9 cellular contexts compared by ENCODE assay signal in genomic region chr1:226697608-226698544, GRCh38. TPM values are rescaled to one million over a fixed set of nuclear protein-coding genes. Genes with fewer than 3 reads are reported as not detected.
DNase-seq lines count a peak whose midpoint lies in the region; ATAC-seq and TF ChIP-seq lines count a peak whose summit lies in the region.
"Had no signal": no experiment of that assay in that cellular context is flagged by ENCODE, and none has a peak within 500 bp of the region (broad histone marks: within the 10 kb centered on the region; RNA-seq: fewer than 3 reads in every experiment).

No MANE protein-coding gene starts in this region.

- TF ChIP-seq CTCF in gastrocnemius medialis (IDR thresholded peaks at IDR 0.05 in 4 of 5, conservative IDR thresholded peaks at IDR 0.05 in 1 of 5): no peak

- no peak for TF ChIP-seq POLR2A in gastrocnemius medialis (IDR thresholded peaks at IDR 0.05)

- H3K9me3 Mint-ChIP-seq in activated naive CD4-positive, alpha-beta T cell treated with anti-CD3 and anti-CD28 coated beads, Interleukin-2, amount 50 U/mL, for 72 hours: no peaks in the 10 kb centered on the region

- in situ Hi-C loops in gastrocnemius medialis (cut with MboI; ENCODE audit: low sequenced_read_pairs in 4 of 4): no loop called here

- no peak overlapping the region for H3K4me3 ChIP-seq in gastrocnemius medialis
- H3K4me3 ChIP-seq: smooth muscle cell had no signal

- peaks cover 0 to 2% of the 10 kb centered on the region in 2 donors for H3K36me3 Mint-ChIP-seq in activated naive CD4-positive, alpha-beta T cell treated with anti-CD3 and anti-CD28 coated beads, Interleukin-2, amount 50 U/mL, for 72 hours

- peaks cover 56 to 71% of the 10 kb centered on the region in 2 donors for H3K4me1 ChIP-seq in gastrocnemius medialis

- no peaks in the 10 kb centered on the region for H3K27me3 ChIP-seq in gastrocnemius medialis

- H3K36me3 ChIP-seq in gastrocnemius medialis: no peaks in the 10 kb centered on the region

- ATAC-seq in GM18907 (IDR thresholded peaks at IDR 0.05; ENCODE audit: unreplicated experiment) (peak; percentile 33), HG02870 (IDR thresholded peaks at IDR 0.05; ENCODE audit: unreplicated experiment) (peak; percentile 31), gastrocnemius medialis (no peak), HG03025 (IDR thresholded peaks at IDR 0.05; ENCODE audit: low FRiP score, unreplicated experiment) (no peak)
- ATAC-seq in activated naive CD4-positive, alpha-beta T cell treated with anti-CD3 and anti-CD28 coated beads, Interleukin-2, amount 50 U/mL, for 72 hours: peak; percentile 29 to 68

- intact Hi-C loops in gastrocnemius medialis (cut with DNase I; ENCODE audit: low total_unique reads): no loop called here

- H3K9me3 ChIP-seq in gastrocnemius medialis: no peaks in the 10 kb centered on the region

- no peak for DNase-seq in activated naive CD4-positive, alpha-beta T cell treated with anti-CD3 and anti-CD28 coated beads, Interleukin-2, amount 50 U/mL, for 72 hours (ENCODE audit: low spot score in 2 of 2)
- DNase-seq in gastrocnemius medialis: no peak
- no peak for DNase-seq in cerebellar nuclear complex (lab: John Stamatoyannopoulos, UW)
- DNase-seq in superior temporal gyrus (ENCODE audit: extremely low spot score): no peak
- no peak for DNase-seq in NCI-H2196 (lab: John Stamatoyannopoulos, UW; ENCODE audit: unreplicated experiment)

- peak overlapping the region; percentile 60 to 74 (median 63) for H3K27ac ChIP-seq in gastrocnemius medialis

- H3K27ac Mint-ChIP-seq in activated naive CD4-positive, alpha-beta T cell treated with anti-CD3 and anti-CD28 coated beads, Interleukin-2, amount 50 U/mL, for 72 hours: peak overlapping the region; percentile 91 to 95

RNA-seq across cellular contexts. Expression of gene ITPKB, which starts 41.2 kb away (rescaled TPM):
- 10 to 100 TPM; 37.5 to 51.3 TPM for total RNA-seq in activated naive CD4-positive, alpha-beta T cell treated with anti-CD3 and anti-CD28 coated beads, Interleukin-2, amount 50 U/mL, for 72 hours
- total RNA-seq in gastrocnemius medialis: 10 to 100 TPM in 1 of 4 donors, 1 to 10 TPM in 3; 7.1 to 13.9 (median 7.8) TPM

Comparison
In these comparisons a context has a peak if more than half of its experiments do, and no peak if none do; other contexts are left out.
1. ATAC-seq: peak in GM18907 (single experiment), HG02870 (single experiment) and activated naive CD4-positive, alpha-beta T cell treated with anti-CD3 and anti-CD28 coated beads, Interleukin-2, amount 50 U/mL, for 72 hours (2 of 2); none in gastrocnemius medialis (0 of 2) and HG03025 (single experiment).